In the genomic region with DNA sequence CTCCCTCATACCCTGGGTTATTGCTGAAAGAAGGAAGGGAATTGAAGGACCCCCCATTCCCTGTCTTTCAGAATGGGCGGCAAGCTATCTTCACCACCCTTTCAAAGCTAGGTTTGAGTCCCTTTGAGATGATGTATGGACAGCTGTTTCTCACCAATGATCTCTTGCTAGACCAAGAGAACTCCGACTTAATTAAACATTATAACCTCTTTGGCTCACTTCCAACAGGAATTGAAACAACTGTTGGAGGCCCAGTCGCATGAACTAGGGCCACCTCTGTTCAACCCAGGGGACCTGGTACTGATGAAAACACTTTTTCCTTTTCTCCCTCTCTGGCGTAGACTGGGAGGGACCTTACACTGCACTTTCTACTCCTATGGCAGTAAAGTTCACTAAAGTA, we compare ENCODE assay signal across 16 cellular contexts.
"Had no signal": no experiment of that assay in that cellular context is flagged by ENCODE, and none has a peak within 500 bp of the region (broad histone marks: within the 10 kb centered on the region; RNA-seq: fewer than 3 reads in every experiment).

No MANE protein-coding gene starts in this region.

- H3K27me3 ChIP-seq: breast epithelium, colonic mucosa, MG63 had no signal

- H3K4me1 ChIP-seq: breast epithelium, colonic mucosa had no signal

- H3K4me2 ChIP-seq: SK-N-SH had no signal

- H3K4me3 ChIP-seq: breast epithelium, colonic mucosa, MG63 had no signal

- H3K9ac ChIP-seq: SK-N-SH had no signal

- H3K9me3 ChIP-seq: colonic mucosa, SK-N-SH had no signal

- ATAC-seq: activated CD8-positive, alpha-beta T cell treated with anti-CD3 and anti-CD28 coated beads, Interleukin-2, amount 10 ng/mL, durations not matched to agents 7 days and 5 days; Right ventricle myocardium inferior had no signal

- H3K27ac ChIP-seq: breast epithelium, colonic mucosa, WERI-Rb-1 had no signal

- H3K36me3 ChIP-seq: breast epithelium, colonic mucosa, MG63, WERI-Rb-1 had no signal

- DNase-seq: activated CD4-positive, alpha-beta T cell treated with anti-CD3 and anti-CD28 coated beads for 4 hours; activated CD8-positive, alpha-beta T cell treated with anti-CD3 and anti-CD28 coated beads, Interleukin-2, amount 10 ng/mL, durations not matched to agents 7 days and 5 days; activated T-cell treated with anti-CD3 and anti-CD28 coated beads, Interleukin-2, amount 50 U/mL, for 1 hour; KG1; NCI-H1105; NCI-H1436; NCI-H1694 treated with DMSO at 0.1 percent for 48 hours; NCI-H2029 treated with DMSO at 0.1 percent for 48 hours; NCI-H510A treated with DMSO at 0.1 percent for 48 hours; NCI-H774; SK-N-SH had no signal

- H3K9me2 ChIP-seq: SK-N-SH had no signal
